In genomic region chr1:26787706-26788514, GRCh38 we compare ENCODE assay signal across 2 cellular contexts.
TF ChIP-seq lines count a peak whose summit lies in the region.

Gene PIGV, plus strand, starts transcription at chr1:26787950. Its CDS starts 2,866 bp downstream, at chr1:26790816.

TF ChIP-seq in HEK293, 187 proteins besides CTCF, POLR2A, EP300 and RAD21 (continued from another document and continues in another):
- TF ChIP-seq, protein P1, sequence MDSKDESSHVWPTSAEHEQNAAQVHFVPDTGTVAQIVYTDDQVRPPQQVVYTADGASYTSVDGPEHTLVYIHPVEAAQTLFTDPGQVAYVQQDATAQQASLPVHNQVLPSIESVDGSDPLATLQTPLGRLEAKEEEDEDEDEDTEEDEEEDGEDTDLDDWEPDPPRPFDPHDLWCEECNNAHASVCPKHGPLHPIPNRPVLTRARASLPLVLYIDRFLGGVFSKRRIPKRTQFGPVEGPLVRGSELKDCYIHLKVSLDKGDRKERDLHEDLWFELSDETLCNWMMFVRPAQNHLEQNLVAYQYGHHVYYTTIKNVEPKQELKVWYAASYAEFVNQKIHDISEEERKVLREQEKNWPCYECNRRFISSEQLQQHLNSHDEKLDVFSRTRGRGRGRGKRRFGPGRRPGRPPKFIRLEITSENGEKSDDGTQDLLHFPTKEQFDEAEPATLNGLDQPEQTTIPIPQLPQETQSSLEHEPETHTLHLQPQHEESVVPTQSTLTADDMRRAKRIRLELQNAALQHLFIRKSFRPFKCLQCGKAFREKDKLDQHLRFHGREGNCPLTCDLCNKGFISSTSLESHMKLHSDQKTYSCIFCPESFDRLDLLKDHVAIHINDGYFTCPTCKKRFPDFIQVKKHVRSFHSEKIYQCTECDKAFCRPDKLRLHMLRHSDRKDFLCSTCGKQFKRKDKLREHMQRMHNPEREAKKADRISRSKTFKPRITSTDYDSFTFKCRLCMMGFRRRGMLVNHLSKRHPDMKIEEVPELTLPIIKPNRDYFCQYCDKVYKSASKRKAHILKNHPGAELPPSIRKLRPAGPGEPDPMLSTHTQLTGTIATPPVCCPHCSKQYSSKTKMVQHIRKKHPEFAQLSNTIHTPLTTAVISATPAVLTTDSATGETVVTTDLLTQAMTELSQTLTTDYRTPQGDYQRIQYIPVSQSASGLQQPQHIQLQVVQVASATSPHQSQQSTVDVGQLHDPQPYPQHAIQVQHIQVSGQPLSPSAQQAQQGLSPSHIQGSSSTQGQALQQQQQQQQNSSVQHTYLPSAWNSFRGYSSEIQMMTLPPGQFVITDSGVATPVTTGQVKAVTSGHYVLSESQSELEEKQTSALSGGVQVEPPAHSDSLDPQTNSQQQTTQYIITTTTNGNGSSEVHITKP (tag by site-specific recombination; IDR thresholded peaks at IDR 0.05): peak; percentile 82
- TF ChIP-seq ZNF335 (tag by site-specific recombination; conservative IDR thresholded peaks at IDR 0.05): peak; percentile 98
- peak; percentile 36; the same call in 1 of the 2 replicates for TF ChIP-seq ZSCAN16 (tag by site-specific recombination; IDR thresholded peaks at IDR 0.05)
- TF ChIP-seq OVOL3 (tag by site-specific recombination; IDR thresholded peaks at IDR 0.05): no peak
- peak; percentile 52; the same call in 1 of the 2 replicates for TF ChIP-seq BCL11B (tag by site-specific recombination; IDR thresholded peaks at IDR 0.05; ENCODE audit: low read depth)
- no peak for TF ChIP-seq ZBTB1 (tag by site-specific recombination; IDR thresholded peaks at IDR 0.05)
- peak; percentile 83 for TF ChIP-seq ZBTB11 (tag by site-specific recombination; conservative IDR thresholded peaks at IDR 0.05; ENCODE audit: low read depth)
- TF ChIP-seq ZNF610 (tag by site-specific recombination; IDR thresholded peaks at IDR 0.05; ENCODE audit: borderline replicate concordance): 0 out of 2 replicates have a peak, but pooled peaks have one; percentile 51
- peak; percentile 96 for TF ChIP-seq GLIS2 (tag by site-specific recombination; IDR thresholded peaks at IDR 0.05)
- TF ChIP-seq YY2 (tag by site-specific recombination; IDR thresholded peaks at IDR 0.05): peak; percentile 67
- TF ChIP-seq ZBTB48 (tag by site-specific recombination; IDR thresholded peaks at IDR 0.05): peak; percentile 81
- no peak for TF ChIP-seq ZNF354C (tag by site-specific recombination; IDR thresholded peaks at IDR 0.05; ENCODE audit: borderline replicate concordance, low read depth)
- TF ChIP-seq ZNF24 (tag by site-specific recombination; IDR thresholded peaks at IDR 0.05): peak; percentile 57; the same call in 1 of the 2 replicates
- TF ChIP-seq ZNF501 (tag by site-specific recombination; IDR thresholded peaks at IDR 0.05): 0 out of 2 replicates have a peak, but pooled peaks have one; percentile 31
- TF ChIP-seq, protein P2, sequence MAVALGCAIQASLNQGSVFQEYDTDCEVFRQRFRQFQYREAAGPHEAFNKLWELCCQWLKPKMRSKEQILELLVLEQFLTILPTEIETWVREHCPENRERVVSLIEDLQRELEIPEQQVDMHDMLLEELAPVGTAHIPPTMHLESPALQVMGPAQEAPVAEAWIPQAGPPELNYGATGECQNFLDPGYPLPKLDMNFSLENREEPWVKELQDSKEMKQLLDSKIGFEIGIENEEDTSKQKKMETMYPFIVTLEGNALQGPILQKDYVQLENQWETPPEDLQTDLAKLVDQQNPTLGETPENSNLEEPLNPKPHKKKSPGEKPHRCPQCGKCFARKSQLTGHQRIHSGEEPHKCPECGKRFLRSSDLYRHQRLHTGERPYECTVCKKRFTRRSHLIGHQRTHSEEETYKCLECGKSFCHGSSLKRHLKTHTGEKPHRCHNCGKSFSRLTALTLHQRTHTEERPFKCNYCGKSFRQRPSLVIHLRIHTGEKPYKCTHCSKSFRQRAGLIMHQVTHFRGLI (tag by site-specific recombination; IDR thresholded peaks at IDR 0.05): peak; percentile 87
- peak; percentile 84 for TF ChIP-seq SP3 (tag by site-specific recombination; IDR thresholded peaks at IDR 0.05)
- no peak for TF ChIP-seq ZNF266 (tag by site-specific recombination; IDR thresholded peaks at IDR 0.05; ENCODE audit: low read depth)
- peak; percentile 82; the same call in 1 of the 2 replicates for TF ChIP-seq ZNF76 (tag by site-specific recombination; IDR thresholded peaks at IDR 0.05; ENCODE audit: borderline replicate concordance, low read depth)
- TF ChIP-seq ZNF19 (tag by site-specific recombination; IDR thresholded peaks at IDR 0.05; ENCODE audit: low read depth): no peak
- peak; percentile 77 for TF ChIP-seq KLF16 (tag by site-specific recombination; IDR thresholded peaks at IDR 0.05)

TF ChIP-seq in SK-N-SH, 30 proteins besides CTCF, POLR2A, EP300 and RAD21 (continued from another document):
- TF ChIP-seq, protein P3, sequence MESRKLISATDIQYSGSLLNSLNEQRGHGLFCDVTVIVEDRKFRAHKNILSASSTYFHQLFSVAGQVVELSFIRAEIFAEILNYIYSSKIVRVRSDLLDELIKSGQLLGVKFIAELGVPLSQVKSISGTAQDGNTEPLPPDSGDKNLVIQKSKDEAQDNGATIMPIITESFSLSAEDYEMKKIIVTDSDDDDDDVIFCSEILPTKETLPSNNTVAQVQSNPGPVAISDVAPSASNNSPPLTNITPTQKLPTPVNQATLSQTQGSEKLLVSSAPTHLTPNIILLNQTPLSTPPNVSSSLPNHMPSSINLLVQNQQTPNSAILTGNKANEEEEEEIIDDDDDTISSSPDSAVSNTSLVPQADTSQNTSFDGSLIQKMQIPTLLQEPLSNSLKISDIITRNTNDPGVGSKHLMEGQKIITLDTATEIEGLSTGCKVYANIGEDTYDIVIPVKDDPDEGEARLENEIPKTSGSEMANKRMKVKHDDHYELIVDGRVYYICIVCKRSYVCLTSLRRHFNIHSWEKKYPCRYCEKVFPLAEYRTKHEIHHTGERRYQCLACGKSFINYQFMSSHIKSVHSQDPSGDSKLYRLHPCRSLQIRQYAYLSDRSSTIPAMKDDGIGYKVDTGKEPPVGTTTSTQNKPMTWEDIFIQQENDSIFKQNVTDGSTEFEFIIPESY (IDR thresholded peaks at IDR 0.05; ENCODE audit: borderline replicate concordance, low read depth): no peak
- TF ChIP-seq TAF1 (IDR thresholded peaks at IDR 0.05; ENCODE audit: borderline replicate concordance, low read depth, low read length): peak; percentile 74
- peak; percentile 93 for TF ChIP-seq POLR2AphosphoS5 (IDR thresholded peaks at IDR 0.05; ENCODE audit: low read depth, low read length)
- peak; percentile 50 for TF ChIP-seq MAX (IDR thresholded peaks at IDR 0.05; ENCODE audit: low read depth)
- TF ChIP-seq IRF3 (IDR thresholded peaks at IDR 0.05; ENCODE audit: low read depth, low read length): no peak
- TF ChIP-seq RXRA (IDR thresholded peaks at IDR 0.05; ENCODE audit: borderline replicate concordance, low read depth): no peak
- TF ChIP-seq MEF2A (IDR thresholded peaks at IDR 0.05; ENCODE audit: borderline replicate concordance, low read depth): no peak
- TF ChIP-seq RFX5 (IDR thresholded peaks at IDR 0.05; ENCODE audit: low read length): no peak
- TF ChIP-seq FOXJ3 (CRISPR knock-in tag; IDR thresholded peaks at IDR 0.05): no peak
- no peak for TF ChIP-seq NFIC (IDR thresholded peaks at IDR 0.05; ENCODE audit: borderline replicate concordance)
- no peak for TF ChIP-seq JUND (IDR thresholded peaks at IDR 0.05)
- TF ChIP-seq SIN3A (IDR thresholded peaks at IDR 0.05; ENCODE audit: borderline replicate concordance, low read depth, low read length): peak; percentile 51; the same call in 1 of the 2 replicates
- peak; percentile 94 for TF ChIP-seq YY1 (IDR thresholded peaks at IDR 0.05; ENCODE audit: low read depth)
- TF ChIP-seq TCF12 (IDR thresholded peaks at IDR 0.05): no peak; the same call in 1 of the 2 replicates
- no peak for TF ChIP-seq CHD2 (IDR thresholded peaks at IDR 0.05; ENCODE audit: low read length, partially characterized antibody)
- no peak for TF ChIP-seq EZH2phosphoT487 (IDR thresholded peaks at IDR 0.05; ENCODE audit: borderline replicate concordance, low read depth)
- no peak for TF ChIP-seq RCOR1 (IDR thresholded peaks at IDR 0.05; ENCODE audit: low read length)
- peak; percentile 67 for TF ChIP-seq ELF1 (IDR thresholded peaks at IDR 0.05)
- TF ChIP-seq, protein P4, sequence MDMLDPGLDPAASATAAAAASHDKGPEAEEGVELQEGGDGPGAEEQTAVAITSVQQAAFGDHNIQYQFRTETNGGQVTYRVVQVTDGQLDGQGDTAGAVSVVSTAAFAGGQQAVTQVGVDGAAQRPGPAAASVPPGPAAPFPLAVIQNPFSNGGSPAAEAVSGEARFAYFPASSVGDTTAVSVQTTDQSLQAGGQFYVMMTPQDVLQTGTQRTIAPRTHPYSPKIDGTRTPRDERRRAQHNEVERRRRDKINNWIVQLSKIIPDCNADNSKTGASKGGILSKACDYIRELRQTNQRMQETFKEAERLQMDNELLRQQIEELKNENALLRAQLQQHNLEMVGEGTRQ (IDR thresholded peaks at IDR 0.05; ENCODE audit: borderline replicate concordance, low read depth, low read length): no peak
- TF ChIP-seq SMC3 (IDR thresholded peaks at IDR 0.05; ENCODE audit: low read depth, low read length): no peak
- TF ChIP-seq GABPA (IDR thresholded peaks at IDR 0.05; ENCODE audit: low read depth): peak; percentile 80
- no peak for TF ChIP-seq FOXM1 (IDR thresholded peaks at IDR 0.05; ENCODE audit: low read depth)
- no peak for TF ChIP-seq REST (IDR thresholded peaks at IDR 0.05; ENCODE audit: low read depth, low read length)
